Comparison of ENCODE assay signal across 8 cellular contexts in the genomic region with DNA sequence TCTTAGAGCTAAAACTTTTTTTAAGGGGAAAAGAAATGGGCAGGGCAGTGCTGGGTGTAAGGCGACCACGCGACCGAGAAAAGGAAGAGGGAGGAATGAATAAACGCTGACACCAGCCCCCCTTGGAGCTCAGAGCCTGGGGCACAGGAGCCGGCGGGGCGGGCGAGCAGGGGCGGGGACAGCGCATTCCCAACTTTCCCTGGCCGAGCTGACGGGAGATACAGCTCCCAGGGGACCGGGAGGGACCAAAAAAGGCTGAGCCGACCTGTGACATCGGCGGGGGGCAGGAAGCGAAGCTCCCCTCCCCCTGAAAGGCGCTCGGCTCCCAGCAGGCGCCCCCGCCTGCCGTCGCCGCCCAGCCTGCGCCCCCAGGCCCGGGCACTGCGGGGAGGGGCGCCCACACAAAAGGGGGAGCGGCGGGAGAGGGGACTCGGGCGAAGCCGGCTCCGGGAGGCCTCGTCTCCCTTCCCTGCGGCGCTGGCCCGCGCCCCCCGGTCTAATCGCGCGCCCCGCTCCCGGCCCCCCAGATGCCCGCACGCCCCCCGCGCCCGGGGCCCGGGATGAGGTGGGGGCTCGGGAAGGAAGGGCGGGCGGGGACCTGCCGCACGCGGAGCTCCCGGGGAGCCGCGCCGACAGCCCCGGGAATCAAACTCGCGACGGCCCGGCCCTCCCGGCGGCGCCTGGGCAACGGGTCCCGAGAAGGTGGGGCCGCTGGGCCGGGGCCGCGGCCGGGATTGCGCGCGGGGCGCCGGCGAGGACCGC. TPM values are rescaled to one million over a fixed set of nuclear protein-coding genes. Genes with fewer than 3 reads are reported as not detected.
DNase-seq lines count a peak whose midpoint lies in the region; ATAC-seq and TF ChIP-seq lines count a peak whose summit lies in the region.

No MANE protein-coding gene starts in this region.

- H3K36me3 ChIP-seq in BE2C (no peaks in the 10 kb centered on the region), Panc1 (ENCODE audit: control insufficient read depth, insufficient read depth, low read length) (no peaks in the 10 kb centered on the region; the same call in 1 of the 2 replicates), right lobe of liver (no peaks in the 10 kb centered on the region), suprapubic skin (no peaks in the 10 kb centered on the region)

- peak overlapping the region; percentile 98 for H3K27ac ChIP-seq in Panc1 (ENCODE audit: low read length)
- H3K27ac ChIP-seq in dorsolateral prefrontal cortex, result peak overlapping the region; percentile 82 to 100 (median 99)
- peak overlapping the region; percentile 69 to 88 (median 84) for H3K27ac ChIP-seq in right lobe of liver
- peak overlapping the region; percentile 97 for H3K27ac ChIP-seq in suprapubic skin

- H3K4me3 ChIP-seq in BE2C (ENCODE audit: low read depth, low read length) (peak overlapping the region; percentile 65), Panc1 (ENCODE audit: low read depth in 2 of 2, low read length in 2 of 2) (peak overlapping the region; percentile 71 to 73), dorsolateral prefrontal cortex (peak overlapping the region; percentile 64 to 96 (median 83)), right lobe of liver (peak overlapping the region; percentile 59 to 67 (median 66)), suprapubic skin (peak overlapping the region; percentile 82)

- H3K27me3 ChIP-seq in BE2C (peaks cover 4% of the 10 kb centered on the region), Panc1 (ENCODE audit: control insufficient read depth, insufficient read depth, low read length) (no peaks in the 10 kb centered on the region), dorsolateral prefrontal cortex (no peaks in the 10 kb centered on the region), right lobe of liver (no peaks in the 10 kb centered on the region), suprapubic skin (no peaks in the 10 kb centered on the region)

- intact Hi-C loops in Panc1 (cut with micrococcal nuclease; ENCODE audit: unreplicated experiment) (no loop called here), dorsolateral prefrontal cortex (cut with DNase I) (loop anchor here in 1 of 2 donors (5.0 kb wide), 1 partner anchor 33 kb away; the partner anchor contains the start of gene VEZF1), right lobe of liver (cut with DNase I) (no loop called here)

- H3K4me1 ChIP-seq in BE2C, result peaks cover 2% of the 10 kb centered on the region; the same call in 1 of the 2 replicates
- H3K4me1 ChIP-seq in Panc1 (ENCODE audit: control insufficient read depth, insufficient read depth, low read length), result peaks cover 68% of the 10 kb centered on the region
- peaks cover 0 to 28% (median 3%) of the 10 kb centered on the region in 4 donors for H3K4me1 ChIP-seq in right lobe of liver
- H3K4me1 ChIP-seq in suprapubic skin, result peaks cover 46% of the 10 kb centered on the region

- POLR2A ChIA-PET in Panc1 (lab: Charles Lee), result interaction anchor here (0.7 to 0.8 kb wide), 2 partner anchors 15 to 32 kb away, joined by 3 to 4 read pairs; no protein-coding TSS in a partner anchor

- peak; percentile 79 for DNase-seq in BE2C
- peak; percentile 65 for DNase-seq in HCEC 1CT
- no peak for DNase-seq in Panc1 (ENCODE audit: low read depth, low spot score)
- DNase-seq in dorsolateral prefrontal cortex, result peak in 8 of 10 donors; percentile 31 to 82 (median 64)
- DNase-seq in right lobe of liver, result peak; percentile 60 to 66 (median 63)
- peak; percentile 90 to 92 for DNase-seq in suprapubic skin (ENCODE audit: low spot score in 2 of 2)

- no peaks in the 10 kb centered on the region for H3K9me3 ChIP-seq in BE2C
- no peaks in the 10 kb centered on the region for H3K9me3 ChIP-seq in Panc1 (ENCODE audit: control insufficient read depth, insufficient read depth, low read depth, low read length)
- no peaks in the 10 kb centered on the region for H3K9me3 ChIP-seq in right lobe of liver
- no peaks in the 10 kb centered on the region for H3K9me3 ChIP-seq in suprapubic skin

- ATAC-seq in Panc1, result peak; percentile 65
- ATAC-seq in right lobe of liver, result peak; percentile 38 to 50 (median 44)
- ATAC-seq in GM21515 (IDR thresholded peaks at IDR 0.05; ENCODE audit: unreplicated experiment), result no peak
- no peak for ATAC-seq in GM21447 (IDR thresholded peaks at IDR 0.05; ENCODE audit: unreplicated experiment)

- CTCF ChIA-PET in Panc1 (lab: Charles Lee), result interaction anchor here (0.6 to 0.8 kb wide), 2 partner anchors 64 to 95 kb away, joined by 3 to 4 read pairs; no protein-coding TSS in a partner anchor

- no TSS peak for BruUV-seq in Panc1 (replicated peaks; lab: Mats Ljungman, UMichigan)

- TF ChIP-seq POLR2A in right lobe of liver (IDR thresholded peaks at IDR 0.05) (no peak), suprapubic skin (IDR thresholded peaks at IDR 0.05) (no peak)

- in situ Hi-C loops in Panc1 (cut with HindIII; ENCODE audit: low pct_unique_long_range_greater_than_20kb, low sequenced_read_pairs), result no loop called here

- WGBS in right lobe of liver (ENCODE audit: insufficient coverage, low coverage, low lambda C conversion rate, missing lambda C conversion rate), result 10% methylated on average over 5 of the region's 84 CpGs
- 4% methylated on average over 14 of the region's 84 CpGs for WGBS in suprapubic skin

- TF ChIP-seq EP300 in suprapubic skin (IDR thresholded peaks at IDR 0.05), result no peak

- TF ChIP-seq CTCF in BE2C (IDR thresholded peaks at IDR 0.05; ENCODE audit: low read depth, low read length), result no peak
- TF ChIP-seq CTCF in Panc1 (IDR thresholded peaks at IDR 0.05), result no peak
- peak in 8 of 56 donors; percentile 10 to 30 (median 15) for TF ChIP-seq CTCF in dorsolateral prefrontal cortex (IDR thresholded peaks at IDR 0.05 in 54 of 56, conservative IDR thresholded peaks at IDR 0.05 in 2 of 56; ENCODE audit: low read depth in 1 of 56, partially characterized antibody in 56 of 56)
- no peak for TF ChIP-seq CTCF in right lobe of liver (IDR thresholded peaks at IDR 0.05)
- no peak for TF ChIP-seq CTCF in suprapubic skin (IDR thresholded peaks at IDR 0.05)

RNA-seq across cellular contexts. Expression of gene CUEDC1, which starts 0.6 kb away (rescaled TPM):
- 19.9 TPM for polyA plus RNA-seq in BE2C (2012; ENCODE audit: insufficient read depth, insufficient read length, low read depth)
- total RNA-seq in Panc1 (2021; ENCODE audit: unreplicated experiment) (103 TPM), dorsolateral prefrontal cortex (100 to 1,000 TPM in 1 of 120 experiments, 10 to 100 TPM in 119; 17.3 to 105 (median 33.6) TPM), right lobe of liver (1 to 10 TPM; 4.0 to 8.5 (median 5.5) TPM), suprapubic skin (10 to 100 TPM in 2 of 4 donors, 1 to 10 TPM in 2; 5.1 to 34.2 (median 12.8) TPM)
- 107 TPM for polyA plus RNA-seq in Panc1 (2012; ENCODE audit: insufficient read length)

RNA-seq across cellular contexts. Expression of gene VEZF1, which starts 33.5 kb away (rescaled TPM):
- polyA plus RNA-seq in BE2C (2012; ENCODE audit: insufficient read depth, insufficient read length, low read depth), result 58.5 TPM
- total RNA-seq in Panc1 (2021; ENCODE audit: unreplicated experiment), result 73.5 TPM
- polyA plus RNA-seq in Panc1 (2012; ENCODE audit: insufficient read length), result 50.1 TPM
- 100 to 1,000 TPM in 1 of 120 experiments, 10 to 100 TPM in 119; 29.6 to 117 (median 50.6) TPM for total RNA-seq in dorsolateral prefrontal cortex
- total RNA-seq in right lobe of liver, result 10 to 100 TPM; 13.0 to 19.3 (median 14.6) TPM
- total RNA-seq in suprapubic skin, result 10 to 100 TPM; 45.3 to 76.0 (median 63.7) TPM

RNA-seq across cellular contexts. Expression of gene SRSF1, which starts 52.4 kb away (rescaled TPM):
- 266 TPM for polyA plus RNA-seq in BE2C (2012; ENCODE audit: insufficient read depth, insufficient read length, low read depth)
- total RNA-seq in Panc1 (2021; ENCODE audit: unreplicated experiment) (362 TPM), dorsolateral prefrontal cortex (100 to 1,000 TPM; 111 to 191 (median 137) TPM), right lobe of liver (10 to 100 TPM; 55.7 to 92.0 (median 80.0) TPM), suprapubic skin (100 to 1,000 TPM; 108 to 172 (median 125) TPM)
- 307 TPM for polyA plus RNA-seq in Panc1 (2012; ENCODE audit: insufficient read length)

Comparison
In these comparisons a context has a peak if more than half of its experiments do, and no peak if none do; other contexts are left out.
1. ATAC-seq: peak in Panc1 (single experiment) and right lobe of liver (4 of 4); none in GM21515 (single experiment) and GM21447 (single experiment).
2. Peak in every context shown above with its lines, with median percentiles within 50 percentile points of each other: H3K4me3 ChIP-seq and H3K27ac ChIP-seq.